ENCODE assay signal across 19 cellular contexts in genomic region chr5:178398856-178399722, GRCh38.
DNase-seq lines count a peak whose midpoint lies in the region; ATAC-seq lines count a peak whose summit lies in the region.
"Had no signal": no experiment of that assay in that cellular context is flagged by ENCODE, and none has a peak within 500 bp of the region (broad histone marks: within the 10 kb centered on the region; RNA-seq: fewer than 3 reads in every experiment).

No MANE protein-coding gene starts in this region.

- no CpG with 5 or more reads among the region's 16 CpGs for WGBS in trophoblast cell (ENCODE audit: extremely low coverage, insufficient coverage, insufficient read length)

- DNase-seq in NCI-H2171 treated with DMSO at 0.1 percent for 48 hours (lab: John Stamatoyannopoulos, UW) = peak; percentile 27
- no peak for DNase-seq in NCI-H2171 (lab: John Stamatoyannopoulos, UW)
- DNase-seq in NCI-H69 (lab: John Stamatoyannopoulos, UW) = peak; percentile 33
- DNase-seq in islet precursor cell = peak; percentile 47
- DNase-seq in stimulated activated naive B cell treated with anti-CD40 and anti-IgM and Interleukin-4, amounts not matched to agents 10 μg/mL and 1 μg/mL and 100 μg/mL, for 72 hours = no peak
- no peak for DNase-seq in trophoblast cell
- no peak for DNase-seq in cerebellar nuclear complex (lab: John Stamatoyannopoulos, UW)
- DNase-seq: 8988T; activated CD4-positive, alpha-beta memory T cell treated with anti-CD3 and anti-CD28 coated beads for 36 hours; activated T-cell treated with anti-CD3 and anti-CD28 coated beads, Interleukin-2, amount 50 U/mL, for 24 hours; BE2C; DMS 273 treated with DMSO at 0.1 percent for 48 hours; hypothalamus; KBM-7; mucosa of descending colon; RPMI8226; testis had no signal

- ATAC-seq in stimulated activated naive B cell treated with anti-CD40 and anti-IgM and Interleukin-4, amounts not matched to agents 10 μg/mL and 1 μg/mL and 100 μg/mL, for 72 hours (replicated peaks) = no peak
- no peak for ATAC-seq in HG03439 (IDR thresholded peaks at IDR 0.05; ENCODE audit: unreplicated experiment)
- ATAC-seq: mucosa of descending colon had no signal

- H3K36me3 Mint-ChIP-seq in stimulated activated naive B cell treated with anti-CD40 and anti-IgM and Interleukin-4, amounts not matched to agents 10 μg/mL and 1 μg/mL and 100 μg/mL, for 72 hours = no peaks in the 10 kb centered on the region
- H3K36me3 Mint-ChIP-seq: activated CD4-positive, alpha-beta memory T cell treated with anti-CD3 and anti-CD28 coated beads for 36 hours had no signal

- no peak overlapping the region for H3K4me3 ChIP-seq in trophoblast cell (ENCODE audit: low read depth, low read length)
- H3K4me3 ChIP-seq: mucosa of descending colon, smooth muscle cell, testis had no signal

- H4K8ac ChIP-seq in trophoblast cell (ENCODE audit: low read depth, low read length) = no peak overlapping the region

- H3K9me3 ChIP-seq in trophoblast cell (ENCODE audit: insufficient read depth, low read depth, low read length) = no peaks in the 10 kb centered on the region
- H3K9me3 ChIP-seq: BE2C, mucosa of descending colon, testis had no signal

- no peak overlapping the region for H2BK12ac ChIP-seq in trophoblast cell (ENCODE audit: low read length)

- no peak overlapping the region for H4K12ac ChIP-seq in trophoblast cell (ENCODE audit: low read depth, low read length)

- H3K27me3 Mint-ChIP-seq in stimulated activated naive B cell treated with anti-CD40 and anti-IgM and Interleukin-4, amounts not matched to agents 10 μg/mL and 1 μg/mL and 100 μg/mL, for 72 hours = peaks cover 8 to 11% of the 10 kb centered on the region in 2 donors

- H3K4me1 ChIP-seq in trophoblast cell (ENCODE audit: control insufficient read depth in 1 of 2, insufficient read depth in 2 of 2, low read length in 2 of 2) = no peaks in the 10 kb centered on the region
- H3K4me1 ChIP-seq: BE2C, testis had no signal

- H3K79me1 ChIP-seq in trophoblast cell (ENCODE audit: low read length) = no peaks in the 10 kb centered on the region

- H3K27ac ChIP-seq in trophoblast cell (ENCODE audit: low read depth, low read length) = no peak overlapping the region
- H3K27ac ChIP-seq: testis had no signal

- no peak overlapping the region for H3K4me3 Mint-ChIP-seq in stimulated activated naive B cell treated with anti-CD40 and anti-IgM and Interleukin-4, amounts not matched to agents 10 μg/mL and 1 μg/mL and 100 μg/mL, for 72 hours
- H3K4me3 Mint-ChIP-seq: activated CD4-positive, alpha-beta memory T cell treated with anti-CD3 and anti-CD28 coated beads for 36 hours; activated T-cell treated with anti-CD3 and anti-CD28 coated beads, Interleukin-2, amount 50 U/mL, for 24 hours had no signal

- H2AK5ac ChIP-seq in trophoblast cell (ENCODE audit: low read length) = no peak overlapping the region

- H2AFZ ChIP-seq in trophoblast cell (ENCODE audit: insufficient read depth, low read length, poor library complexity) = no peak overlapping the region

- H3K4ac ChIP-seq in trophoblast cell (ENCODE audit: low read depth, low read length) = no peak overlapping the region

- H3K27ac Mint-ChIP-seq in stimulated activated naive B cell treated with anti-CD40 and anti-IgM and Interleukin-4, amounts not matched to agents 10 μg/mL and 1 μg/mL and 100 μg/mL, for 72 hours = peak overlapping the region; percentile 28
- H3K27ac Mint-ChIP-seq: activated CD4-positive, alpha-beta memory T cell treated with anti-CD3 and anti-CD28 coated beads for 36 hours; activated T-cell treated with anti-CD3 and anti-CD28 coated beads, Interleukin-2, amount 50 U/mL, for 24 hours had no signal

- no peak overlapping the region for H3K4me2 ChIP-seq in trophoblast cell (ENCODE audit: low read length)
- H3K4me2 ChIP-seq: smooth muscle cell had no signal

- no peak overlapping the region for H3K9ac ChIP-seq in trophoblast cell (ENCODE audit: low read length)

- no peak overlapping the region for H2BK5ac ChIP-seq in trophoblast cell (ENCODE audit: low read depth, low read length, poor library complexity)

- H3K79me2 ChIP-seq in trophoblast cell (ENCODE audit: control insufficient read depth, insufficient read depth, low read length, poor library complexity) = no peaks in the 10 kb centered on the region

- no peaks in the 10 kb centered on the region for H3K36me3 ChIP-seq in trophoblast cell (ENCODE audit: control insufficient read depth in 1 of 2, insufficient read depth in 2 of 2, low read length in 2 of 2)
- H3K36me3 ChIP-seq: BE2C had no signal

- H3K23ac ChIP-seq in trophoblast cell (ENCODE audit: low read length) = no peak overlapping the region

- H3K18ac ChIP-seq in trophoblast cell (ENCODE audit: low read length) = no peak overlapping the region

- H3K27me3 ChIP-seq in trophoblast cell (ENCODE audit: insufficient read depth, low read length) = no peaks in the 10 kb centered on the region
- H3K27me3 ChIP-seq: BE2C, testis had no signal

- no peak overlapping the region for H3K14ac ChIP-seq in trophoblast cell (ENCODE audit: low read length)

- H4K91ac ChIP-seq in trophoblast cell (ENCODE audit: low read depth, low read length) = no peak overlapping the region

- H3K9me3 Mint-ChIP-seq in stimulated activated naive B cell treated with anti-CD40 and anti-IgM and Interleukin-4, amounts not matched to agents 10 μg/mL and 1 μg/mL and 100 μg/mL, for 72 hours = peaks cover 0 to 2% of the 10 kb centered on the region in 2 donors
- H3K9me3 Mint-ChIP-seq: activated CD4-positive, alpha-beta memory T cell treated with anti-CD3 and anti-CD28 coated beads for 36 hours; activated T-cell treated with anti-CD3 and anti-CD28 coated beads, Interleukin-2, amount 50 U/mL, for 24 hours had no signal

- H3K4me1 Mint-ChIP-seq in stimulated activated naive B cell treated with anti-CD40 and anti-IgM and Interleukin-4, amounts not matched to agents 10 μg/mL and 1 μg/mL and 100 μg/mL, for 72 hours = no peaks in the 10 kb centered on the region

- no peak overlapping the region for H2BK120ac ChIP-seq in trophoblast cell (ENCODE audit: insufficient read depth, low read length, poor library complexity)

Comparison
In these comparisons a context has a peak if more than half of its experiments do, and no peak if none do; other contexts are left out.
1. DNase-seq: peak in NCI-H2171 treated with DMSO at 0.1 percent for 48 hours (single experiment), NCI-H69 (single experiment) and islet precursor cell (single experiment); none in NCI-H2171 (single experiment), stimulated activated naive B cell treated with anti-CD40 and anti-IgM and Interleukin-4, amounts not matched to agents 10 μg/mL and 1 μg/mL and 100 μg/mL, for 72 hours (single experiment), trophoblast cell (0 of 2) and cerebellar nuclear complex (0 of 2).